1 cellular context compared by ENCODE assay signal in genomic region chr20:22511943-22512910, GRCh38.
TF ChIP-seq lines count a peak whose summit lies in the region.

No MANE protein-coding gene starts in this region.

TF ChIP-seq in HepG2, 621 proteins besides CTCF, POLR2A, EP300 and RAD21 (continued from another document and continues in another):
- peak; percentile 55; the same call in 1 of the 2 replicates for TF ChIP-seq KLF15 (CRISPR knock-in tag; IDR thresholded peaks at IDR 0.05; ENCODE audit: borderline replicate concordance)
- TF ChIP-seq ZNF557 (CRISPR knock-in tag; IDR thresholded peaks at IDR 0.05), result peak; percentile 79
- TF ChIP-seq ZNF496 (CRISPR knock-in tag; IDR thresholded peaks at IDR 0.05; ENCODE audit: insufficient replicate concordance), result no peak
- TF ChIP-seq ATM (IDR thresholded peaks at IDR 0.05; ENCODE audit: borderline replicate concordance), result no peak
- 0 out of 2 replicates have a peak, but pooled peaks have one; percentile 36 for TF ChIP-seq GMEB2 (CRISPR knock-in tag; IDR thresholded peaks at IDR 0.05; ENCODE audit: low read depth)
- no peak for TF ChIP-seq ZNF407 (CRISPR knock-in tag; IDR thresholded peaks at IDR 0.05; ENCODE audit: not compliant biosample characterization)
- peak; percentile 88 for TF ChIP-seq NCOR1 (IDR thresholded peaks at IDR 0.05; ENCODE audit: borderline replicate concordance, low read length)
- no peak; the same call in 1 of the 2 replicates for TF ChIP-seq PHF20 (CRISPR knock-in tag; IDR thresholded peaks at IDR 0.05)
- peak; percentile 93 for TF ChIP-seq ZBTB3 (CRISPR knock-in tag; IDR thresholded peaks at IDR 0.05; ENCODE audit: borderline replicate concordance, low read depth)
- TF ChIP-seq ZNF10 (CRISPR knock-in tag; IDR thresholded peaks at IDR 0.05; ENCODE audit: borderline replicate concordance, low read depth), result no peak
- peak; percentile 94 for TF ChIP-seq ZNF614 (CRISPR knock-in tag; IDR thresholded peaks at IDR 0.05; ENCODE audit: borderline replicate concordance)
- TF ChIP-seq ETV5 (CRISPR knock-in tag; IDR thresholded peaks at IDR 0.05; ENCODE audit: borderline replicate concordance), result peak; percentile 98
- no peak for TF ChIP-seq ZNF225 (CRISPR knock-in tag; IDR thresholded peaks at IDR 0.05)
- TF ChIP-seq ZBTB7B (CRISPR knock-in tag; IDR thresholded peaks at IDR 0.05), result peak; percentile 99
- peak; percentile 66 for TF ChIP-seq RCOR2 (CRISPR knock-in tag; IDR thresholded peaks at IDR 0.05)
- TF ChIP-seq ZNF709 (CRISPR knock-in tag; IDR thresholded peaks at IDR 0.05), result peak; percentile 93; the same call in 1 of the 2 replicates
- peak; percentile 50; the same call in 1 of the 2 replicates for TF ChIP-seq REPIN1 (CRISPR knock-in tag; IDR thresholded peaks at IDR 0.05; ENCODE audit: borderline replicate concordance, low read depth)
- no peak for TF ChIP-seq CCAR2 (optimal IDR thresholded peaks at IDR 0.05; ENCODE audit: low read depth, low read length)
- no peak; the same call in 1 of the 2 replicates for TF ChIP-seq SNAPC2 (CRISPR knock-in tag; IDR thresholded peaks at IDR 0.05)
- peak; percentile 96 for TF ChIP-seq ZNF746 (CRISPR knock-in tag; IDR thresholded peaks at IDR 0.05)
- TF ChIP-seq ZNF674 (CRISPR knock-in tag; IDR thresholded peaks at IDR 0.05; ENCODE audit: low read depth), result no peak
- peak; percentile 95 for TF ChIP-seq ZNF691 (CRISPR knock-in tag; IDR thresholded peaks at IDR 0.05; ENCODE audit: borderline replicate concordance, low read depth)
- no peak for TF ChIP-seq FOXO4 (CRISPR knock-in tag; conservative IDR thresholded peaks at IDR 0.05)
- peak; percentile 57; the same call in 1 of the 2 replicates for TF ChIP-seq KDM3A (CRISPR knock-in tag; IDR thresholded peaks at IDR 0.05; ENCODE audit: low read depth)
- TF ChIP-seq BRF2 (CRISPR knock-in tag; IDR thresholded peaks at IDR 0.05), result no peak; the same call in 1 of the 2 replicates
- TF ChIP-seq DDIT3 (CRISPR knock-in tag; IDR thresholded peaks at IDR 0.05), result no peak
- no peak; the same call in 1 of the 2 replicates for TF ChIP-seq HNRNPUL1 (IDR thresholded peaks at IDR 0.05; ENCODE audit: low read depth, low read length)
- TF ChIP-seq REST (IDR thresholded peaks at IDR 0.05; ENCODE audit: borderline replicate concordance in 1 of 2, low read depth in 1 of 2, low read length in 2 of 2), result peak in 1 of 2 experiments; percentile 82; a peak in 2 of 4 replicates
- TF ChIP-seq TFAP4 (IDR thresholded peaks at IDR 0.05; ENCODE audit: borderline replicate concordance, low read depth), result peak; percentile 99
- no peak for TF ChIP-seq MAZ (IDR thresholded peaks at IDR 0.05; ENCODE audit: borderline replicate concordance, low read depth, low read length)
- TF ChIP-seq MAZ (CRISPR knock-in tag; IDR thresholded peaks at IDR 0.05; ENCODE audit: low read depth), result peak; percentile 44
- TF ChIP-seq ZSCAN31 (CRISPR knock-in tag; IDR thresholded peaks at IDR 0.05; ENCODE audit: low read depth), result peak; percentile 83; the same call in 1 of the 2 replicates
- TF ChIP-seq ZNF839 (CRISPR knock-in tag; IDR thresholded peaks at IDR 0.05; ENCODE audit: borderline replicate concordance), result no peak
- TF ChIP-seq CSRNP2 (CRISPR knock-in tag; conservative IDR thresholded peaks at IDR 0.05; ENCODE audit: low read depth), result no peak
- TF ChIP-seq ZNF503 (CRISPR knock-in tag; IDR thresholded peaks at IDR 0.05), result peak; percentile 97
- peak; percentile 90 for TF ChIP-seq ZNF205 (CRISPR knock-in tag; IDR thresholded peaks at IDR 0.05)
- no peak; the same call in 1 of the 2 replicates for TF ChIP-seq ZNF44 (CRISPR knock-in tag; IDR thresholded peaks at IDR 0.05)
